1 cellular context compared by ENCODE assay signal in genomic region chr1:32494196-32494595, GRCh38.
TF ChIP-seq lines count a peak whose summit lies in the region.

No MANE protein-coding gene starts in this region.

TF ChIP-seq in H1, 55 proteins besides CTCF, POLR2A, EP300 and RAD21:
- TF ChIP-seq SIN3A (conservative IDR thresholded peaks at IDR 0.05 in 1 of 2, IDR thresholded peaks at IDR 0.05 in 1 of 2; ENCODE audit: low read depth in 1 of 2, low read length in 2 of 2) (no peak), POU5F1 (IDR thresholded peaks at IDR 0.05; ENCODE audit: low read depth, low read length) (no peak), CHD7 (IDR thresholded peaks at IDR 0.05; ENCODE audit: insufficient replicate concordance, low read length) (no peak), HDAC6 (IDR thresholded peaks at IDR 0.05; ENCODE audit: low read depth, low read length) (no peak), CBX8 (IDR thresholded peaks at IDR 0.05; ENCODE audit: borderline replicate concordance, low read depth, low read length) (no peak)
